ENCODE assay signal across 9 cellular contexts in genomic region chr9:104961238-104961637, GRCh38. TPM values are rescaled to one million over a fixed set of nuclear protein-coding genes. Genes with fewer than 3 reads are reported as not detected.
DNase-seq lines count a peak whose midpoint lies in the region; ATAC-seq, FAIRE-seq and TF ChIP-seq lines count a peak whose summit lies in the region.
"Had no signal": no experiment of that assay in that cellular context is flagged by ENCODE, and none has a peak within 500 bp of the region (broad histone marks: within the 10 kb centered on the region; RNA-seq: fewer than 3 reads in every experiment).

No MANE protein-coding gene starts in this region.

- H2AFZ ChIP-seq in astrocyte (ENCODE audit: low read depth, low read length) (no peak overlapping the region), neural progenitor cell (replicated peaks) (no peak overlapping the region)

- DNase-seq in CD1c-positive myeloid dendritic cell (ENCODE audit: extremely low spot score) (peak; percentile 82), HS-5 (ENCODE audit: low read depth) (peak; percentile 89), astrocyte (ENCODE audit: low read depth) (peak; percentile 35), neural progenitor cell (ENCODE audit: low spot score) (no peak), coronary artery (ENCODE audit: low spot score) (no peak), superior temporal gyrus (ENCODE audit: extremely low spot score) (no peak)

- no peak overlapping the region for H3K4me3 Mint-ChIP-seq in astrocyte (ENCODE audit: unreplicated experiment)
- H3K4me3 Mint-ChIP-seq in neural progenitor cell, result no peak overlapping the region
- H3K4me3 Mint-ChIP-seq: dendritic cell treated with granulocyte-macrophage colony-stimulating factor and Interleukin-4, amounts not matched to agents 40 ng/mL and 50 ng/mL, for 4 days had no signal

- H3K4me1 ChIP-seq in astrocyte (ENCODE audit: insufficient read depth, low read length) (peaks cover 3% of the 10 kb centered on the region), neural progenitor cell (peaks cover 5% of the 10 kb centered on the region)

- no peaks in the 10 kb centered on the region for H3K27me3 ChIP-seq in astrocyte (ENCODE audit: insufficient read depth, low read length)
- no peaks in the 10 kb centered on the region for H3K27me3 ChIP-seq in neural progenitor cell

- peak overlapping the region; percentile 3 for H3K4me2 ChIP-seq in astrocyte (ENCODE audit: low read length)
- no peak overlapping the region for H3K4me2 ChIP-seq in neural progenitor cell

- H3K36me3 Mint-ChIP-seq in astrocyte (ENCODE audit: low read depth, unreplicated experiment), result no peaks in the 10 kb centered on the region
- H3K36me3 Mint-ChIP-seq in neural progenitor cell, result no peaks in the 10 kb centered on the region

- H3K79me2 ChIP-seq in astrocyte (ENCODE audit: insufficient read depth, low read length) (no peaks in the 10 kb centered on the region), neural progenitor cell (ENCODE audit: low read depth) (no peaks in the 10 kb centered on the region)

- H3F3A ChIP-seq in neural progenitor cell (ENCODE audit: low read depth), result no peaks in the 10 kb centered on the region

- H3K27me3 Mint-ChIP-seq in astrocyte (ENCODE audit: low read depth, unreplicated experiment), result no peaks in the 10 kb centered on the region
- peaks cover 7% of the 10 kb centered on the region for H3K27me3 Mint-ChIP-seq in neural progenitor cell (ENCODE audit: insufficient read depth, low read depth)
- H3K27me3 Mint-ChIP-seq: dendritic cell treated with granulocyte-macrophage colony-stimulating factor and Interleukin-4, amounts not matched to agents 40 ng/mL and 50 ng/mL, for 4 days had no signal

- no peak overlapping the region for H3K27ac ChIP-seq in astrocyte (ENCODE audit: low read depth, low read length)
- no peak overlapping the region for H3K27ac ChIP-seq in neural progenitor cell
- H3K27ac ChIP-seq in coronary artery, result no peak overlapping the region

- peak; percentile 77 for ATAC-seq in GM21367 (IDR thresholded peaks at IDR 0.05; ENCODE audit: unreplicated experiment)
- ATAC-seq in SK-N-SH treated with all-trans-retinoic acid at 6 μM for 48 hours, result peak; percentile 63

- H3K9ac ChIP-seq in astrocyte (ENCODE audit: low read length), result no peak overlapping the region
- H3K9ac ChIP-seq in neural progenitor cell, result no peak overlapping the region

- H3K9me3 ChIP-seq in astrocyte (ENCODE audit: insufficient read depth, low read depth, low read length) (no peaks in the 10 kb centered on the region), neural progenitor cell (ENCODE audit: low read depth) (no peaks in the 10 kb centered on the region)

- H3K4me1 Mint-ChIP-seq in astrocyte (ENCODE audit: low read depth, unreplicated experiment), result peaks cover 16% of the 10 kb centered on the region
- H3K4me1 Mint-ChIP-seq in neural progenitor cell, result peaks cover 11% of the 10 kb centered on the region

- no peaks in the 10 kb centered on the region for H3K9me3 Mint-ChIP-seq in astrocyte (ENCODE audit: unreplicated experiment)
- no peaks in the 10 kb centered on the region for H3K9me3 Mint-ChIP-seq in neural progenitor cell
- H3K9me3 Mint-ChIP-seq: dendritic cell treated with granulocyte-macrophage colony-stimulating factor and Interleukin-4, amounts not matched to agents 40 ng/mL and 50 ng/mL, for 4 days had no signal

- H3K36me3 ChIP-seq in astrocyte (ENCODE audit: insufficient read depth, low read length) (no peaks in the 10 kb centered on the region), neural progenitor cell (no peaks in the 10 kb centered on the region)

- TF ChIP-seq CTCF in astrocyte (IDR thresholded peaks at IDR 0.05; ENCODE audit: insufficient read depth, low read depth, low read length) (no peak), neural progenitor cell (IDR thresholded peaks at IDR 0.05) (no peak), coronary artery (IDR thresholded peaks at IDR 0.05) (no peak)

- H4K20me1 ChIP-seq in astrocyte (ENCODE audit: insufficient read depth, low read length) (no peaks in the 10 kb centered on the region), neural progenitor cell (ENCODE audit: low read depth) (no peaks in the 10 kb centered on the region)

- H3K4me3 ChIP-seq in astrocyte (ENCODE audit: insufficient read depth, low read depth, low read length), result no peak overlapping the region
- no peak overlapping the region for H3K4me3 ChIP-seq in neural progenitor cell
- no peak overlapping the region for H3K4me3 ChIP-seq in coronary artery

- peak overlapping the region; percentile 83 for H3K27ac Mint-ChIP-seq in astrocyte (ENCODE audit: unreplicated experiment)
- H3K27ac Mint-ChIP-seq in neural progenitor cell, result peak overlapping the region; percentile 55
- H3K27ac Mint-ChIP-seq: dendritic cell treated with granulocyte-macrophage colony-stimulating factor and Interleukin-4, amounts not matched to agents 40 ng/mL and 50 ng/mL, for 4 days had no signal

- no peak for FAIRE-seq in astrocyte (lab: Jason Lieb, UNC)

TF ChIP-seq in SK-N-SH treated with all-trans-retinoic acid at 6 μM for 48 hours, 23 proteins besides CTCF, POLR2A, EP300 and RAD21:
- no peak for TF ChIP-seq SNAI2 (CRISPR knock-in tag; IDR thresholded peaks at IDR 0.05)
- no peak for TF ChIP-seq PPARA (CRISPR knock-in tag; IDR thresholded peaks at IDR 0.05; ENCODE audit: borderline replicate concordance)
- TF ChIP-seq, protein P1, sequence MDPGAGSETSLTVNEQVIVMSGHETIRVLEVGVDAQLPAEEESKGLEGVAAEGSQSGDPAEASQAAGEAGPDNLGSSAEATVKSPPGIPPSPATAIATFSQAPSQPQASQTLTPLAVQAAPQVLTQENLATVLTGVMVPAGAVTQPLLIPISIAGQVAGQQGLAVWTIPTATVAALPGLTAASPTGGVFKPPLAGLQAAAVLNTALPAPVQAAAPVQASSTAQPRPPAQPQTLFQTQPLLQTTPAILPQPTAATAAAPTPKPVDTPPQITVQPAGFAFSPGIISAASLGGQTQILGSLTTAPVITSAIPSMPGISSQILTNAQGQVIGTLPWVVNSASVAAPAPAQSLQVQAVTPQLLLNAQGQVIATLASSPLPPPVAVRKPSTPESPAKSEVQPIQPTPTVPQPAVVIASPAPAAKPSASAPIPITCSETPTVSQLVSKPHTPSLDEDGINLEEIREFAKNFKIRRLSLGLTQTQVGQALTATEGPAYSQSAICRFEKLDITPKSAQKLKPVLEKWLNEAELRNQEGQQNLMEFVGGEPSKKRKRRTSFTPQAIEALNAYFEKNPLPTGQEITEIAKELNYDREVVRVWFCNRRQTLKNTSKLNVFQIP (CRISPR knock-in tag; IDR thresholded peaks at IDR 0.05; ENCODE audit: borderline replicate concordance, low read depth), result no peak

RNA-seq across cellular contexts. Expression of gene ABCA1, which starts 33.3 kb away (rescaled TPM):
- 109 and 125 TPM in 2 replicates for total RNA-seq in astrocyte
- total RNA-seq in neural progenitor cell (ENCODE audit: low replicate concordance), result 28.2 and 32.4 TPM in 2 replicates

Comparison
In these comparisons a context has a peak if more than half of its experiments do, and no peak if none do; other contexts are left out.
1. DNase-seq: peak in CD1c-positive myeloid dendritic cell (single experiment), HS-5 (single experiment) and astrocyte (single experiment); none in neural progenitor cell (single experiment), coronary artery (single experiment) and superior temporal gyrus (single experiment).